Comparison of ENCODE assay signal across 1 cellular context in genomic region chr17:45073414-45074070, GRCh38.
TF ChIP-seq lines count a peak whose summit lies in the region.

No MANE protein-coding gene starts in this region.

TF ChIP-seq in GM23338, 12 proteins besides CTCF, POLR2A, EP300 and RAD21 (continued from another document):
- TF ChIP-seq ZNF462 (CRISPR knock-in tag; IDR thresholded peaks at IDR 0.05), result no peak
- TF ChIP-seq EZH2phosphoT487 (IDR thresholded peaks at IDR 0.05; ENCODE audit: unreplicated experiment), result no peak
- TF ChIP-seq POLR2AphosphoS5 (IDR thresholded peaks at IDR 0.05; ENCODE audit: low read depth), result no peak
- TF ChIP-seq CREB1 (CRISPR knock-in tag; IDR thresholded peaks at IDR 0.05; ENCODE audit: low read depth), result no peak
